1 cellular context compared by ENCODE assay signal in genomic region chr21:15000076-15000475, GRCh38.
TF ChIP-seq lines count a peak whose summit lies in the region.

No MANE protein-coding gene starts in this region.

TF ChIP-seq in IMR-90, 13 proteins besides CTCF, POLR2A, EP300 and RAD21 (continued from another document):
- no peak for TF ChIP-seq MAFK (IDR thresholded peaks at IDR 0.05; ENCODE audit: low read depth, low read length)
- no peak for TF ChIP-seq CEBPB (IDR thresholded peaks at IDR 0.05; ENCODE audit: low read depth, low read length)
- no peak for TF ChIP-seq NFE2L2 (IDR thresholded peaks at IDR 0.05; ENCODE audit: low read depth, low read length)
- TF ChIP-seq, protein P1, sequence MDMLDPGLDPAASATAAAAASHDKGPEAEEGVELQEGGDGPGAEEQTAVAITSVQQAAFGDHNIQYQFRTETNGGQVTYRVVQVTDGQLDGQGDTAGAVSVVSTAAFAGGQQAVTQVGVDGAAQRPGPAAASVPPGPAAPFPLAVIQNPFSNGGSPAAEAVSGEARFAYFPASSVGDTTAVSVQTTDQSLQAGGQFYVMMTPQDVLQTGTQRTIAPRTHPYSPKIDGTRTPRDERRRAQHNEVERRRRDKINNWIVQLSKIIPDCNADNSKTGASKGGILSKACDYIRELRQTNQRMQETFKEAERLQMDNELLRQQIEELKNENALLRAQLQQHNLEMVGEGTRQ (IDR thresholded peaks at IDR 0.05; ENCODE audit: low read depth, low read length), result no peak
- TF ChIP-seq FOS (IDR thresholded peaks at IDR 0.05; ENCODE audit: low read depth, low read length), result no peak
- TF ChIP-seq CHD1 (IDR thresholded peaks at IDR 0.05; ENCODE audit: low read depth, low read length), result no peak
- TF ChIP-seq, protein P2, sequence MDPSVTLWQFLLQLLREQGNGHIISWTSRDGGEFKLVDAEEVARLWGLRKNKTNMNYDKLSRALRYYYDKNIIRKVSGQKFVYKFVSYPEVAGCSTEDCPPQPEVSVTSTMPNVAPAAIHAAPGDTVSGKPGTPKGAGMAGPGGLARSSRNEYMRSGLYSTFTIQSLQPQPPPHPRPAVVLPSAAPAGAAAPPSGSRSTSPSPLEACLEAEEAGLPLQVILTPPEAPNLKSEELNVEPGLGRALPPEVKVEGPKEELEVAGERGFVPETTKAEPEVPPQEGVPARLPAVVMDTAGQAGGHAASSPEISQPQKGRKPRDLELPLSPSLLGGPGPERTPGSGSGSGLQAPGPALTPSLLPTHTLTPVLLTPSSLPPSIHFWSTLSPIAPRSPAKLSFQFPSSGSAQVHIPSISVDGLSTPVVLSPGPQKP (IDR thresholded peaks at IDR 0.05; ENCODE audit: borderline replicate concordance, low read depth, low read length), result no peak
